In genomic region chr7:55286666-55287065, GRCh38 we compare ENCODE assay signal across 29 cellular contexts.
"Had no signal": no experiment of that assay in that cellular context is flagged by ENCODE, and none has a peak within 500 bp of the region (broad histone marks: within the 10 kb centered on the region; RNA-seq: fewer than 3 reads in every experiment).

No MANE protein-coding gene starts in this region.

- ATAC-seq: natural killer cell; psoas muscle; right cardiac atrium; right lobe of liver; stimulated activated memory B cell treated with anti-CD40 and anti-IgM and Interleukin-4, amounts not matched to agents 10 μg/mL and 1 μg/mL and 100 μg/mL, for 72 hours; stimulated activated naive CD8-positive, alpha-beta T cell treated with anti-CD3 and anti-CD28 coated beads, Interleukin-15, amount 100 ng/mL, for 72 hours; stimulated activated naive CD8-positive, alpha-beta T cell treated with anti-CD3 and anti-CD28 coated beads, Interleukin-15, Interleukin-2, amounts not matched to agents 100 U/mL and 50 U/mL, for 24 hours had no signal

- H3K27me3 ChIP-seq: neural progenitor cell, ovary, right lobe of liver, sigmoid colon, testis, tibial artery, transverse colon, upper lobe of left lung, vagina had no signal

- H3K9me3 ChIP-seq: ovary, psoas muscle, right lobe of liver, sigmoid colon, spleen, suprapubic skin, testis, tibial artery, transverse colon, upper lobe of left lung, vagina had no signal

- H3K9ac ChIP-seq: neural progenitor cell, parathyroid adenoma had no signal

- H3K4me2 ChIP-seq: neural progenitor cell, smooth muscle cell had no signal

- DNase-seq: natural killer cell; occipital lobe; ovary; posterior cingulate gyrus; psoas muscle; right cardiac atrium; right lobe of liver; sigmoid colon; spleen; stimulated activated CD4-positive, alpha-beta T cell treated with anti-CD3 and anti-CD28 coated beads, Interleukin-12 subunit alpha, Interleukin-12 subunit beta, amount 100 ng/mL, for 4 hours; stimulated activated CD4-positive, alpha-beta T cell treated with anti-CD3 and anti-CD28 coated beads, Interleukin-1b, Interleukin-23, amount 100 ng/mL, for 48 hours; stimulated activated CD4-positive, alpha-beta T cell treated with anti-CD3 and anti-CD28 coated beads, Interleukin-4, amount 100 ng/mL, for 1 hour; stimulated activated CD4-positive, alpha-beta T cell treated with anti-CD3 and anti-CD28 coated beads, Interleukin-4, amount 100 ng/mL, for 4 hours; stimulated activated CD8-positive, alpha-beta memory T cell treated with anti-CD3 and anti-CD28 coated beads, Interleukin-4, amount 100 ng/mL, for 48 hours; stimulated activated naive CD4-positive, alpha-beta T cell; stimulated activated naive CD8-positive, alpha-beta T cell treated with anti-CD3 and anti-CD28 coated beads, Interleukin-15, amount 100 ng/mL, for 72 hours; stimulated activated naive CD8-positive, alpha-beta T cell treated with anti-CD3 and anti-CD28 coated beads, Interleukin-15, Interleukin-2, amounts not matched to agents 100 U/mL and 50 U/mL, for 24 hours; substantia nigra; testis; tibial artery; transverse colon; upper lobe of left lung had no signal

- H3K36me3 ChIP-seq: neural progenitor cell, ovary, right lobe of liver, sigmoid colon, spleen, suprapubic skin, tibial artery, transverse colon, upper lobe of left lung, vagina had no signal

- H3K4me1 ChIP-seq: neural progenitor cell, parathyroid adenoma, psoas muscle, right lobe of liver, sigmoid colon, spleen, suprapubic skin, testis, tibial artery, transverse colon, upper lobe of left lung, vagina had no signal

- H3K79me2 ChIP-seq: parathyroid adenoma had no signal

- H2AFZ ChIP-seq: neural progenitor cell, parathyroid adenoma had no signal

- H3K27ac ChIP-seq: neural progenitor cell, ovary, parathyroid adenoma, psoas muscle, right lobe of liver, sigmoid colon, skin epidermis, spleen, suprapubic skin, testis, tibial artery, transverse colon, upper lobe of left lung, vagina had no signal

- H3K4me3 ChIP-seq: neural progenitor cell, ovary, psoas muscle, right lobe of liver, sigmoid colon, skin epidermis, smooth muscle cell, spleen, suprapubic skin, testis, tibial artery, transverse colon, upper lobe of left lung, vagina had no signal
